8 cellular contexts compared by ENCODE assay signal in genomic region chr2:169694113-169694893, GRCh38. TPM values are rescaled to one million over a fixed set of nuclear protein-coding genes. Genes with fewer than 3 reads are reported as not detected.
DNase-seq lines count a peak whose midpoint lies in the region; ATAC-seq and TF ChIP-seq lines count a peak whose summit lies in the region.

A gene with protein sequence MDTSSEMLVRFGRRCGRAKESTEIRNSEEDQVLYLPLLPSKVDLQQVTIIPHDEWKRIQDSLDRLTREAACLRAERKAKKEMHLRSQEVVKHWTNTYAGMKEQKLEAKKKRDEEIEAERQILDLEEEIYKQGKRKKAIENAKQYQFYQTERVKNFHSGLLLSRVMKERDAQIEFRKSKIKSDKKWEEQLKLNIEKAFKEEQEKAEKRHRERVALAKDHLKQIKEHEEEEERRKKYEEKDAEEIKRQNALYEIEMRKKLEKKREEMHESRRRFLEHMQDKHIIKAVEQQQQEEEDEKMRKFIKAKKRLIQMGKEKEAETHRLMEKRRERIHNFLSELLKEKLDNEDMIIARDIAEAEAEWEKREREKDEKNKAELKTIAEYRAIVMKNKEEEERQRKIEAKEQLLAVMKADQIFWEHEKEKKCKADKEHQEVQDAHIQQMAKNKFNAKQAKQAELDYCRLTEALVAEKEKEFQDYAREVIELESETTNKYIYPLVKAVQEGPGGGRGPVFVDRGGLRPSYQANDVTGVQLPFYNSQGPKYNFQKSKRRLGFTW (minus strand): TSS chr2:169694405. CDS start chr2:169694327, 78 bp downstream.
Gene PHOSPHO2 (plus strand): TSS chr2:169694469. CDS start chr2:169700972, 6,503 bp downstream.

- H3K27ac ChIP-seq in SK-N-SH (ENCODE audit: low read depth in 2 of 2, low read length in 1 of 2) (peak within 1 kb of the TSS; percentile 76 to 83), testis (peak within 1 kb of the TSS; percentile 75 to 83)

- peaks cover 6 to 12% of the 10 kb centered on the region in 2 donors for H3K9me3 Mint-ChIP-seq in activated naive CD4-positive, alpha-beta T cell treated with anti-CD3 and anti-CD28 coated beads, Interleukin-2, amount 50 U/mL, for 72 hours

- DNase-seq in GM10248 (ENCODE audit: extremely low spot score) (peak; percentile 97), NCI-H1092 (lab: John Stamatoyannopoulos, UW) (peak; percentile 93), SK-N-SH (peak; percentile 94), glomerular visceral epithelial cell (ENCODE audit: extremely low spot score) (peak; percentile 99), occipital lobe (lab: John Stamatoyannopoulos, UW) (peak; percentile 96), testis (peak; percentile 100)
- peak; percentile 96 to 98 for DNase-seq in activated naive CD4-positive, alpha-beta T cell treated with anti-CD3 and anti-CD28 coated beads, Interleukin-2, amount 50 U/mL, for 72 hours (ENCODE audit: low spot score in 2 of 2)

- H3K9ac ChIP-seq in SK-N-SH: peak within 1 kb of the TSS; percentile 90

- peak within 1 kb of the TSS; percentile 91 to 93 for H3K27ac Mint-ChIP-seq in activated naive CD4-positive, alpha-beta T cell treated with anti-CD3 and anti-CD28 coated beads, Interleukin-2, amount 50 U/mL, for 72 hours

- H3K27me3 ChIP-seq in SK-N-SH (ENCODE audit: insufficient read depth): no peaks in the 10 kb centered on the region
- no peaks in the 10 kb centered on the region for H3K27me3 ChIP-seq in testis

- peak; percentile 99 for ATAC-seq in HG02610 (IDR thresholded peaks at IDR 0.05; ENCODE audit: unreplicated experiment)
- peak; percentile 99 to 100 for ATAC-seq in activated naive CD4-positive, alpha-beta T cell treated with anti-CD3 and anti-CD28 coated beads, Interleukin-2, amount 50 U/mL, for 72 hours

- H3K4me3 ChIP-seq in SK-N-SH (ENCODE audit: low read depth in 2 of 2, low read length in 1 of 2): peak within 1 kb of the TSS; percentile 81 to 89
- H3K4me3 ChIP-seq in testis: peak within 1 kb of the TSS; percentile 76 to 80

- H3K4me1 ChIP-seq in SK-N-SH (ENCODE audit: control insufficient read depth in 1 of 2, insufficient read depth in 2 of 2, low read depth in 1 of 2, low read length in 1 of 2) (peaks cover 5 to 7% of the 10 kb centered on the region in 2 experiments; a peak in 3 of 4 replicates), testis (no peaks in the 10 kb centered on the region)

- intact Hi-C loops in testis (cut with DNase I; ENCODE audit: low total_unique reads): no loop called here

- CTCF ChIA-PET in GM10248 (lab: Yijun Ruan, JAX): interaction anchor here (1.4 to 3.0 kb wide), 2 partner anchors 11 to 13 kb away, joined by 4 to 11 read pairs; no protein-coding TSS in a partner anchor
- CTCF ChIA-PET in SK-N-SH (lab: Yijun Ruan, JAX): interaction anchor here (0.8 to 3.2 kb wide), 18 partner anchors 11 to 233 kb away, joined by 3 to 32 read pairs (median 6); partner anchors contain the start of genes KLHL23 and METTL5

- peak within 1 kb of the TSS; percentile 96 for H2AFZ ChIP-seq in SK-N-SH (ENCODE audit: low read depth)

- POLR2A ChIA-PET in GM10248 (lab: Yijun Ruan, JAX): no interaction called here
- POLR2A ChIA-PET in SK-N-SH (lab: Yijun Ruan, JAX): interaction anchor here (2.3 kb wide), 1 partner anchor 22 kb away, joined by 18 read pairs; no protein-coding TSS in a partner anchor

- no peak for TF ChIP-seq CTCF in GM10248 (IDR thresholded peaks at IDR 0.05; ENCODE audit: control extremely low read depth, extremely low read depth, low read depth, missing control alignments)
- no peak for TF ChIP-seq CTCF in SK-N-SH (IDR thresholded peaks at IDR 0.05)
- no peak for TF ChIP-seq CTCF in testis (IDR thresholded peaks at IDR 0.05)

- H3K79me2 ChIP-seq in SK-N-SH (ENCODE audit: insufficient read depth): 0 out of 2 replicates have a peak, but pooled peaks cover 8% of the 10 kb centered on the region

- H3K4me2 ChIP-seq in SK-N-SH: peak within 1 kb of the TSS; percentile 94

- H3K36me3 ChIP-seq in SK-N-SH (replicated peaks in 1 of 2; ENCODE audit: control insufficient read depth in 1 of 2, insufficient read depth in 2 of 2, low read length in 1 of 2): peaks cover 8 to 14% of the 10 kb centered on the region in 2 experiments
- H3K36me3 ChIP-seq in testis (ENCODE audit: low read depth, missing control alignments): no peaks in the 10 kb centered on the region

- H3K9me3 ChIP-seq in SK-N-SH (no peaks in the 10 kb centered on the region; the same call in 1 of the 2 replicates), testis (no peaks in the 10 kb centered on the region)

- H3K36me3 Mint-ChIP-seq in activated naive CD4-positive, alpha-beta T cell treated with anti-CD3 and anti-CD28 coated beads, Interleukin-2, amount 50 U/mL, for 72 hours: peaks cover 12 to 16% of the 10 kb centered on the region in 2 donors

- TF ChIP-seq EP300 in SK-N-SH (IDR thresholded peaks at IDR 0.05; ENCODE audit: borderline replicate concordance in 1 of 2, low read depth in 1 of 2, low read length in 1 of 2): no peak

- peak; percentile 31; the same call in 1 of the 2 replicates for TF ChIP-seq RAD21 in SK-N-SH (IDR thresholded peaks at IDR 0.05; ENCODE audit: low read length)

- H3F3A ChIP-seq in SK-N-SH (replicated peaks; ENCODE audit: insufficient read depth): no peaks in the 10 kb centered on the region

- H3K9me2 ChIP-seq in SK-N-SH: no peaks in the 10 kb centered on the region

- TF ChIP-seq POLR2A in testis (IDR thresholded peaks at IDR 0.05): no peak

- WGBS in SK-N-SH (ENCODE audit: low lambda C conversion rate): under 1% methylated on average over 42 of the region's 63 CpGs
- WGBS in testis, 2 donors: 0% methylated on average over 25 to 62 of the region's 63 CpGs

- no peaks in the 10 kb centered on the region for H4K20me1 ChIP-seq in SK-N-SH (ENCODE audit: insufficient read depth)

TF ChIP-seq in SK-N-SH, 30 proteins besides CTCF, POLR2A, EP300 and RAD21 (continues in another document):
- peak; percentile 78 for TF ChIP-seq NRF1 (IDR thresholded peaks at IDR 0.05; ENCODE audit: low read depth, low read length)
- TF ChIP-seq, protein P1, sequence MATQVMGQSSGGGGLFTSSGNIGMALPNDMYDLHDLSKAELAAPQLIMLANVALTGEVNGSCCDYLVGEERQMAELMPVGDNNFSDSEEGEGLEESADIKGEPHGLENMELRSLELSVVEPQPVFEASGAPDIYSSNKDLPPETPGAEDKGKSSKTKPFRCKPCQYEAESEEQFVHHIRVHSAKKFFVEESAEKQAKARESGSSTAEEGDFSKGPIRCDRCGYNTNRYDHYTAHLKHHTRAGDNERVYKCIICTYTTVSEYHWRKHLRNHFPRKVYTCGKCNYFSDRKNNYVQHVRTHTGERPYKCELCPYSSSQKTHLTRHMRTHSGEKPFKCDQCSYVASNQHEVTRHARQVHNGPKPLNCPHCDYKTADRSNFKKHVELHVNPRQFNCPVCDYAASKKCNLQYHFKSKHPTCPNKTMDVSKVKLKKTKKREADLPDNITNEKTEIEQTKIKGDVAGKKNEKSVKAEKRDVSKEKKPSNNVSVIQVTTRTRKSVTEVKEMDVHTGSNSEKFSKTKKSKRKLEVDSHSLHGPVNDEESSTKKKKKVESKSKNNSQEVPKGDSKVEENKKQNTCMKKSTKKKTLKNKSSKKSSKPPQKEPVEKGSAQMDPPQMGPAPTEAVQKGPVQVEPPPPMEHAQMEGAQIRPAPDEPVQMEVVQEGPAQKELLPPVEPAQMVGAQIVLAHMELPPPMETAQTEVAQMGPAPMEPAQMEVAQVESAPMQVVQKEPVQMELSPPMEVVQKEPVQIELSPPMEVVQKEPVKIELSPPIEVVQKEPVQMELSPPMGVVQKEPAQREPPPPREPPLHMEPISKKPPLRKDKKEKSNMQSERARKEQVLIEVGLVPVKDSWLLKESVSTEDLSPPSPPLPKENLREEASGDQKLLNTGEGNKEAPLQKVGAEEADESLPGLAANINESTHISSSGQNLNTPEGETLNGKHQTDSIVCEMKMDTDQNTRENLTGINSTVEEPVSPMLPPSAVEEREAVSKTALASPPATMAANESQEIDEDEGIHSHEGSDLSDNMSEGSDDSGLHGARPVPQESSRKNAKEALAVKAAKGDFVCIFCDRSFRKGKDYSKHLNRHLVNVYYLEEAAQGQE (IDR thresholded peaks at IDR 0.05; ENCODE audit: low read depth, low read length): no peak
- peak; percentile 78 for TF ChIP-seq POLR2AphosphoS5 (IDR thresholded peaks at IDR 0.05; ENCODE audit: low read depth, low read length)
- TF ChIP-seq RFX5 (IDR thresholded peaks at IDR 0.05; ENCODE audit: low read length): peak; percentile 90
- TF ChIP-seq SMC3 (IDR thresholded peaks at IDR 0.05; ENCODE audit: low read depth, low read length): peak; percentile 8; the same call in 1 of the 2 replicates
- TF ChIP-seq CHD2 (IDR thresholded peaks at IDR 0.05; ENCODE audit: low read length, partially characterized antibody): peak; percentile 46
- no peak for TF ChIP-seq NFIC (IDR thresholded peaks at IDR 0.05; ENCODE audit: borderline replicate concordance)
- no peak for TF ChIP-seq EZH2phosphoT487 (IDR thresholded peaks at IDR 0.05; ENCODE audit: borderline replicate concordance, low read depth)
- TF ChIP-seq FOSL2 (IDR thresholded peaks at IDR 0.05; ENCODE audit: borderline replicate concordance, low read depth): no peak
- peak; percentile 76 for TF ChIP-seq SIN3A (IDR thresholded peaks at IDR 0.05; ENCODE audit: borderline replicate concordance, low read depth, low read length)
- no peak for TF ChIP-seq ELF1 (IDR thresholded peaks at IDR 0.05)
- TF ChIP-seq, protein P2, sequence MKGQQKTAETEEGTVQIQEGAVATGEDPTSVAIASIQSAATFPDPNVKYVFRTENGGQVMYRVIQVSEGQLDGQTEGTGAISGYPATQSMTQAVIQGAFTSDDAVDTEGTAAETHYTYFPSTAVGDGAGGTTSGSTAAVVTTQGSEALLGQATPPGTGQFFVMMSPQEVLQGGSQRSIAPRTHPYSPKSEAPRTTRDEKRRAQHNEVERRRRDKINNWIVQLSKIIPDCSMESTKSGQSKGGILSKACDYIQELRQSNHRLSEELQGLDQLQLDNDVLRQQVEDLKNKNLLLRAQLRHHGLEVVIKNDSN (IDR thresholded peaks at IDR 0.05; ENCODE audit: borderline replicate concordance, low read depth): no peak

RNA-seq across cellular contexts. Expression of the first gene that starts in this region (rescaled TPM):
- polyA plus RNA-seq in SK-N-SH (2012; rRNA removed) (0.03 TPM in 1 of 2 replicates, not detected in the other), testis (ENCODE audit: insufficient read depth, low read depth, low replicate concordance) (17.2 TPM)
- 0.01 and 0.03 TPM in 2 replicates for polyA plus RNA-seq in SK-N-SH (2012; cell fraction: cytosol; rRNA removed)
- polyA plus RNA-seq in SK-N-SH (2012; cell fraction: nucleus; rRNA removed): not detected in 2 replicates
- total RNA-seq in activated naive CD4-positive, alpha-beta T cell treated with anti-CD3 and anti-CD28 coated beads, Interleukin-2, amount 50 U/mL, for 72 hours: not detected
- total RNA-seq in occipital lobe (1.9 TPM), testis (10 to 100 TPM; 12.6 to 21.8 TPM)

RNA-seq across cellular contexts. Expression of gene PHOSPHO2, which starts in this region (rescaled TPM):
- polyA plus RNA-seq in SK-N-SH (2012; rRNA removed): 0.99 and 1.1 TPM in 2 replicates
- 1.3 and 2.3 TPM in 2 replicates for polyA plus RNA-seq in SK-N-SH (2012; cell fraction: cytosol; rRNA removed)
- 2.1 and 2.7 TPM in 2 replicates for polyA plus RNA-seq in SK-N-SH (2012; cell fraction: nucleus; rRNA removed)
- 1 to 10 TPM; 1.4 to 3.4 TPM for total RNA-seq in activated naive CD4-positive, alpha-beta T cell treated with anti-CD3 and anti-CD28 coated beads, Interleukin-2, amount 50 U/mL, for 72 hours
- 14.5 TPM for total RNA-seq in occipital lobe
- total RNA-seq in testis: 10 to 100 TPM in 1 of 2 donors, 1 to 10 TPM in 1; 9.7 to 24.4 TPM
- polyA plus RNA-seq in testis (ENCODE audit: insufficient read depth, low read depth, low replicate concordance): 36.5 TPM

Comparison
In these comparisons a context has a peak if more than half of its experiments do, and no peak if none do; other contexts are left out.
1. Peak in every context shown above with its lines: DNase-seq, ATAC-seq, H3K4me3 ChIP-seq and H3K27ac ChIP-seq.
2. RNA of the first gene that starts in this region (polyA plus RNA-seq): 17.2 TPM in testis (single experiment); 0.01 to 0.03 TPM in SK-N-SH; every median in the first group is over 10 times any median in the second.
3. RNA of gene PHOSPHO2 (polyA plus RNA-seq): 36.5 TPM in testis (single experiment); 0.99 to 2.7 TPM in SK-N-SH; every median in the first group is over 10 times any median in the second.